In the genomic region with DNA sequence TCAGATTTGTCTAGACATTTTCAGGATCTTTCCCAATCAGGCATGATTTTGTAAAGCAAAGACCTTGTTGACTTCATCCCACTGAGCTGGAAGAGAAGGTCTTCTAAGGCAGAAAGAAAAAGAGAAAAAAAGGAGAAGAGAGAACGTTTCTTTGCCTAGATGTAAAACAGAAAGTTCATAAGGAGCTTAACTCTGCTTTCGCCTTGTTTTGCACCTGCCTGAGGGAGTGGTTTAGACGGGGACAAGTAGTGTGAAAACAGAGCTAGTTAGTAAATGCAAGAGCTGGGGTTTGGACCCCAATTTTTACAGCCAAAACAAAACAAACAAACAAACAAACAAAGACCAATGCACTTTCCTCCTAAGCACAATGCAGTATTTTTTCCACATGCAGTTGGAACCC, we compare ENCODE assay signal across 11 cellular contexts.
A peak's percentile ranks its signal among the peaks of the same experiment; 100 is the strongest.
DNase-seq lines count a peak whose midpoint lies in the region; ATAC-seq and TF ChIP-seq lines count a peak whose summit lies in the region.
"Had no signal": no experiment of that assay in that cellular context is flagged by ENCODE, and none has a peak within 500 bp of the region (broad histone marks: within the 10 kb centered on the region; RNA-seq: fewer than 3 reads in every experiment).

No MANE protein-coding gene starts in this region.

- no peaks in the 10 kb centered on the region for H3K27me3 ChIP-seq in MM.1S (replicated peaks; ENCODE audit: insufficient read depth, low read length)
- H3K27me3 ChIP-seq in upper lobe of left lung, result no peaks in the 10 kb centered on the region

- H3K4me3 Mint-ChIP-seq in activated naive CD8-positive, alpha-beta T cell, result no peak overlapping the region
- no peak overlapping the region for H3K4me3 Mint-ChIP-seq in activated naive CD8-positive, alpha-beta T cell treated with anti-CD3 and anti-CD28 coated beads for 36 hours
- H3K4me3 Mint-ChIP-seq in memory B cell, result peak overlapping the region; percentile 71
- H3K4me3 Mint-ChIP-seq: activated naive CD8-positive, alpha-beta T cell treated with anti-CD3 and anti-CD28 coated beads, Interleukin-2, amount 10 ng/mL, durations not matched to agents 7 days and 5 days had no signal

- H3F3A ChIP-seq in MM.1S (ENCODE audit: insufficient read depth, low read length), result no peaks in the 10 kb centered on the region

- TF ChIP-seq EP300 in upper lobe of left lung (IDR thresholded peaks at IDR 0.05), result no peak

- no peak for TF ChIP-seq POLR2A in upper lobe of left lung (IDR thresholded peaks at IDR 0.05)

- ATAC-seq in memory B cell (ENCODE audit: low read depth) (peak; percentile 85), upper lobe of left lung (ENCODE audit: low FRiP score in 2 of 2) (no peak)

- 64 to 66% methylated on average over 3 of the region's 3 CpGs for WGBS in upper lobe of left lung, 2 donors

- H3K36me3 Mint-ChIP-seq in activated naive CD8-positive, alpha-beta T cell, result no peaks in the 10 kb centered on the region
- no peaks in the 10 kb centered on the region for H3K36me3 Mint-ChIP-seq in activated naive CD8-positive, alpha-beta T cell treated with anti-CD3 and anti-CD28 coated beads for 36 hours
- peaks cover 2% of the 10 kb centered on the region for H3K36me3 Mint-ChIP-seq in memory B cell

- H3K4me1 Mint-ChIP-seq in activated naive CD8-positive, alpha-beta T cell (ENCODE audit: low read depth), result peaks cover 36% of the 10 kb centered on the region
- H3K4me1 Mint-ChIP-seq in activated naive CD8-positive, alpha-beta T cell treated with anti-CD3 and anti-CD28 coated beads for 36 hours, result peaks cover 22% of the 10 kb centered on the region
- peaks cover 27% of the 10 kb centered on the region for H3K4me1 Mint-ChIP-seq in memory B cell
- H3K4me1 Mint-ChIP-seq: activated naive CD8-positive, alpha-beta T cell treated with anti-CD3 and anti-CD28 coated beads, Interleukin-2, amount 10 ng/mL, durations not matched to agents 7 days and 5 days had no signal

- TF ChIP-seq CTCF in MM.1S (IDR thresholded peaks at IDR 0.05; ENCODE audit: low read length), result no peak
- TF ChIP-seq CTCF in upper lobe of left lung (IDR thresholded peaks at IDR 0.05), result no peak

- H3K36me3 ChIP-seq in MM.1S (replicated peaks; ENCODE audit: insufficient read depth, low read length) (no peaks in the 10 kb centered on the region), upper lobe of left lung (no peaks in the 10 kb centered on the region)

- H3K9me3 Mint-ChIP-seq in activated naive CD8-positive, alpha-beta T cell (ENCODE audit: low read depth), result no peaks in the 10 kb centered on the region
- no peaks in the 10 kb centered on the region for H3K9me3 Mint-ChIP-seq in activated naive CD8-positive, alpha-beta T cell treated with anti-CD3 and anti-CD28 coated beads for 36 hours
- H3K9me3 Mint-ChIP-seq in memory B cell, result no peaks in the 10 kb centered on the region

- DNase-seq in activated naive CD8-positive, alpha-beta T cell treated with anti-CD3 and anti-CD28 coated beads for 36 hours, result no peak
- DNase-seq in MM.1S, result peak; percentile 30
- no peak for DNase-seq in memory B cell (ENCODE audit: low spot score in 2 of 2)
- no peak for DNase-seq in upper lobe of left lung
- no peak for DNase-seq in activated effector memory CD4-positive, alpha-beta T cell treated with anti-CD3 and anti-CD28 coated beads, Interleukin-2, amount 50 U/mL, for 16 hours
- DNase-seq in pons (ENCODE audit: low spot score), result no peak
- no peak for DNase-seq in H4 (ENCODE audit: low spot score)
- DNase-seq: activated CD4-positive, alpha-beta T cell treated with anti-CD3 and anti-CD28 coated beads for 4 hours; activated naive CD8-positive, alpha-beta T cell treated with anti-CD3 and anti-CD28 coated beads, Interleukin-2, amount 10 ng/mL, durations not matched to agents 7 days and 5 days; SHP77 treated with DMSO at 0.1 percent for 48 hours had no signal

- no peaks in the 10 kb centered on the region for H3K79me2 ChIP-seq in MM.1S (ENCODE audit: low read length)

- peak overlapping the region; percentile 39; the same call in 1 of the 2 replicates for H3K4me2 ChIP-seq in MM.1S (ENCODE audit: low read depth, low read length)

- H3K9me3 ChIP-seq in MM.1S (replicated peaks; ENCODE audit: insufficient read depth, low read length), result no peaks in the 10 kb centered on the region
- H3K9me3 ChIP-seq in upper lobe of left lung, result no peaks in the 10 kb centered on the region

- no peaks in the 10 kb centered on the region for H4K20me1 ChIP-seq in MM.1S (ENCODE audit: insufficient read depth, low read length)

- H3K9me2 ChIP-seq in MM.1S (replicated peaks; ENCODE audit: insufficient read depth, low read length), result no peaks in the 10 kb centered on the region

- H3K9ac ChIP-seq in MM.1S (ENCODE audit: low read length), result no peak overlapping the region

- H3K27ac ChIP-seq in MM.1S (ENCODE audit: low read length) (no peak overlapping the region), upper lobe of left lung (peak overlapping the region; percentile 58 to 80 (median 76))

- 0 out of 2 replicates have a peak, but pooled peaks cover 7% of the 10 kb centered on the region for H3K4me1 ChIP-seq in MM.1S (ENCODE audit: low read length)
- H3K4me1 ChIP-seq in upper lobe of left lung, result peaks cover 32 to 42% (median 37%) of the 10 kb centered on the region in 4 donors

- H3K27me3 Mint-ChIP-seq in activated naive CD8-positive, alpha-beta T cell, result no peaks in the 10 kb centered on the region
- no peaks in the 10 kb centered on the region for H3K27me3 Mint-ChIP-seq in activated naive CD8-positive, alpha-beta T cell treated with anti-CD3 and anti-CD28 coated beads for 36 hours
- no peaks in the 10 kb centered on the region for H3K27me3 Mint-ChIP-seq in memory B cell
- H3K27me3 Mint-ChIP-seq: activated naive CD8-positive, alpha-beta T cell treated with anti-CD3 and anti-CD28 coated beads, Interleukin-2, amount 10 ng/mL, durations not matched to agents 7 days and 5 days had no signal

- H2AFZ ChIP-seq in MM.1S (ENCODE audit: low read length), result no peak overlapping the region

- peak overlapping the region; percentile 25 for H3K27ac Mint-ChIP-seq in activated naive CD8-positive, alpha-beta T cell
- no peak overlapping the region for H3K27ac Mint-ChIP-seq in activated naive CD8-positive, alpha-beta T cell treated with anti-CD3 and anti-CD28 coated beads for 36 hours
- peak overlapping the region; percentile 83 for H3K27ac Mint-ChIP-seq in memory B cell
- H3K27ac Mint-ChIP-seq: activated naive CD8-positive, alpha-beta T cell treated with anti-CD3 and anti-CD28 coated beads, Interleukin-2, amount 10 ng/mL, durations not matched to agents 7 days and 5 days had no signal

- H3K4me3 ChIP-seq in MM.1S (ENCODE audit: low read length), result no peak overlapping the region
- no peak overlapping the region for H3K4me3 ChIP-seq in upper lobe of left lung
